Comparison of ENCODE assay signal across 8 cellular contexts in genomic region chr14:73743431-73743931, GRCh38. TPM values are rescaled to one million over a fixed set of nuclear protein-coding genes. Genes with fewer than 3 reads are reported as not detected.
DNase-seq lines count a peak whose midpoint lies in the region; ATAC-seq, FAIRE-seq and TF ChIP-seq lines count a peak whose summit lies in the region.

No MANE protein-coding gene starts in this region.

- H3K4me2 ChIP-seq in BLaER1 treated with 17β-estradiol and CSF1 and Interleukin-3, amounts not matched to agents 10 nM and 100 nM = peak overlapping the region; percentile 94 to 100 (median 99)
- H3K4me2 ChIP-seq in keratinocyte (ENCODE audit: control insufficient read depth, extremely low read depth, insufficient read depth, low read depth, low read length) = peak overlapping the region; percentile 62

- H3K4me3 ChIP-seq in BLaER1 treated with 17β-estradiol and CSF1 and Interleukin-3, amounts not matched to agents 10 nM and 100 nM = peak overlapping the region; percentile 7 to 64 (median 52); a peak in 19 of 20 replicates
- no peak overlapping the region for H3K4me3 ChIP-seq in keratinocyte (ENCODE audit: control insufficient read depth in 2 of 3, extremely low read depth in 1 of 3, insufficient read depth in 2 of 3, low read depth in 1 of 3, low read length in 3 of 3)

- intact Hi-C loops in posterior vena cava (cut with DNase I) = no loop called here

- peaks cover 75 to 100% (median 99%) of the 10 kb centered on the region in 11 experiments for H4K20me1 ChIP-seq in BLaER1 treated with 17β-estradiol and CSF1 and Interleukin-3, amounts not matched to agents 10 nM and 100 nM
- peaks cover 19% of the 10 kb centered on the region for H4K20me1 ChIP-seq in keratinocyte (ENCODE audit: control insufficient read depth, extremely low read depth, insufficient read depth, low read length)

- dilution Hi-C loops in keratinocyte (cut with MboI; ENCODE audit: extremely low pct_ligation_motif_present, low sequenced_read_pairs) = no loop called here

- peaks cover 89% of the 10 kb centered on the region for H3K79me2 ChIP-seq in keratinocyte (ENCODE audit: control insufficient read depth, insufficient read depth, low read length)

- H3K36me3 ChIP-seq in BLaER1 treated with 17β-estradiol and CSF1 and Interleukin-3, amounts not matched to agents 10 nM and 100 nM = peaks cover 16 to 27% (median 19%) of the 10 kb centered on the region in 11 experiments
- H3K36me3 ChIP-seq in keratinocyte (ENCODE audit: control insufficient read depth in 2 of 2, extremely low read depth in 1 of 2, insufficient read depth in 2 of 2, low read length in 2 of 2) = peaks cover 12 to 22% of the 10 kb centered on the region in 2 experiments

- ATAC-seq in GM21529 (IDR thresholded peaks at IDR 0.05; ENCODE audit: unreplicated experiment) (peak; percentile 66), GM18517 (IDR thresholded peaks at IDR 0.05; ENCODE audit: unreplicated experiment) (no peak)
- ATAC-seq in stimulated activated naive CD8-positive, alpha-beta T cell treated with anti-CD3 and anti-CD28 coated beads, Interleukin-15, Interleukin-2, amounts not matched to agents 100 U/mL and 50 U/mL, for 24 hours = peak; percentile 24

- no peaks in the 10 kb centered on the region for H3K27me3 ChIP-seq in BLaER1 treated with 17β-estradiol and CSF1 and Interleukin-3, amounts not matched to agents 10 nM and 100 nM
- no peaks in the 10 kb centered on the region for H3K27me3 ChIP-seq in keratinocyte (ENCODE audit: control insufficient read depth, extremely low read depth, insufficient read depth, low read length)

- peaks cover 14% of the 10 kb centered on the region for H3K9me1 ChIP-seq in keratinocyte (ENCODE audit: control insufficient read depth, extremely low read depth, insufficient read depth, low read length)

- peaks cover 89 to 99% (median 93%) of the 10 kb centered on the region in 10 experiments for H3K4me1 ChIP-seq in BLaER1 treated with 17β-estradiol and CSF1 and Interleukin-3, amounts not matched to agents 10 nM and 100 nM
- peaks cover 84% of the 10 kb centered on the region for H3K4me1 ChIP-seq in keratinocyte (ENCODE audit: control insufficient read depth, extremely low read depth, insufficient read depth, low read length)

- H2AFZ ChIP-seq in keratinocyte (ENCODE audit: control insufficient read depth, low read length) = no peak overlapping the region

- H3K27ac ChIP-seq in BLaER1 treated with 17β-estradiol and CSF1 and Interleukin-3, amounts not matched to agents 10 nM and 100 nM = peak overlapping the region; percentile 21 to 99 (median 90); a peak in 21 of 22 replicates
- peak overlapping the region; percentile 89 for H3K27ac ChIP-seq in keratinocyte (ENCODE audit: control insufficient read depth, insufficient read depth, low read length)

- no peak for FAIRE-seq in keratinocyte (lab: Jason Lieb, UNC)

- no peak for TF ChIP-seq CTCF in keratinocyte (optimal IDR thresholded peaks at IDR 0.05 in 1 of 3, IDR thresholded peaks at IDR 0.05 in 1 of 3, conservative IDR thresholded peaks at IDR 0.05 in 1 of 3; ENCODE audit: extremely low read depth in 1 of 3, insufficient read depth in 2 of 3, low read length in 3 of 3)

- no peaks in the 10 kb centered on the region for H3K9me3 ChIP-seq in BLaER1 treated with 17β-estradiol and CSF1 and Interleukin-3, amounts not matched to agents 10 nM and 100 nM (replicated peaks in 1 of 11)
- no peaks in the 10 kb centered on the region for H3K9me3 ChIP-seq in keratinocyte (ENCODE audit: control insufficient read depth, low read depth, low read length)

- DNase-seq in NOMO-1 (lab: John Stamatoyannopoulos, UW; ENCODE audit: unreplicated experiment in 2 of 2) (peak; percentile 67 to 82), keratinocyte (ENCODE audit: low read depth, low spot score) (no peak), posterior vena cava (ENCODE audit: low spot score) (no peak)
- DNase-seq in activated effector memory CD4-positive, alpha-beta T cell treated with anti-CD3 and anti-CD28 coated beads, Interleukin-2, amount 50 U/mL, for 16 hours = peak; percentile 86
- DNase-seq in stimulated activated naive CD8-positive, alpha-beta T cell treated with anti-CD3 and anti-CD28 coated beads, Interleukin-15, Interleukin-2, amounts not matched to agents 100 U/mL and 50 U/mL, for 24 hours = peak; percentile 75

- H3K9ac ChIP-seq in BLaER1 treated with 17β-estradiol and CSF1 and Interleukin-3, amounts not matched to agents 10 nM and 100 nM = peak overlapping the region; percentile 62 to 90 (median 77); a peak in 21 of 22 replicates
- H3K9ac ChIP-seq in keratinocyte (ENCODE audit: control insufficient read depth, extremely low read depth, insufficient read depth, low read length) = peak overlapping the region; percentile 45

RNA-seq across cellular contexts. Expression of gene PNMA1, which starts 29.3 kb away (rescaled TPM):
- 5.9 to 16.8 TPM (median 8.2 TPM) in 3 replicates for polyA plus RNA-seq in keratinocyte
- polyA plus RNA-seq in keratinocyte (2011; ENCODE audit: low read depth) = 12.9 TPM
- polyA plus RNA-seq in keratinocyte (2011; cell fraction: cytosol; rRNA removed) = 10.9 and 12.3 TPM in 2 replicates
- polyA plus RNA-seq in keratinocyte (2011; cell fraction: nucleus; rRNA removed) = 24.4 and 25.3 TPM in 2 replicates
- 19.9 and 21.2 TPM in 2 replicates for polyA plus RNA-seq in keratinocyte (2012; ENCODE audit: low replicate concordance)
- polyA minus RNA-seq in keratinocyte = 3.5 to 6.1 TPM (median 5.5 TPM) in 3 replicates
- polyA minus RNA-seq in keratinocyte (2011; cell fraction: cytosol; rRNA and poly(A)+ RNA removed) = 7.5 TPM
- 6.1 and 8.4 TPM in 2 replicates for polyA minus RNA-seq in keratinocyte (2011; cell fraction: nucleus; rRNA and poly(A)+ RNA removed)
- total RNA-seq in posterior vena cava = 10 to 100 TPM; 64.8 to 88.7 TPM

Comparison
In these comparisons a context has a peak if more than half of its experiments do, and no peak if none do; other contexts are left out.
1. H3K4me3 ChIP-seq: peak in BLaER1 treated with 17β-estradiol and CSF1 and Interleukin-3, amounts not matched to agents 10 nM and 100 nM (10 of 10); none in keratinocyte (0 of 3).
2. DNase-seq: peak in NOMO-1 (2 of 2), activated effector memory CD4-positive, alpha-beta T cell treated with anti-CD3 and anti-CD28 coated beads, Interleukin-2, amount 50 U/mL, for 16 hours (single experiment) and stimulated activated naive CD8-positive, alpha-beta T cell treated with anti-CD3 and anti-CD28 coated beads, Interleukin-15, Interleukin-2, amounts not matched to agents 100 U/mL and 50 U/mL, for 24 hours (single experiment); none in keratinocyte (single experiment) and posterior vena cava (single experiment).